In the genomic region with DNA sequence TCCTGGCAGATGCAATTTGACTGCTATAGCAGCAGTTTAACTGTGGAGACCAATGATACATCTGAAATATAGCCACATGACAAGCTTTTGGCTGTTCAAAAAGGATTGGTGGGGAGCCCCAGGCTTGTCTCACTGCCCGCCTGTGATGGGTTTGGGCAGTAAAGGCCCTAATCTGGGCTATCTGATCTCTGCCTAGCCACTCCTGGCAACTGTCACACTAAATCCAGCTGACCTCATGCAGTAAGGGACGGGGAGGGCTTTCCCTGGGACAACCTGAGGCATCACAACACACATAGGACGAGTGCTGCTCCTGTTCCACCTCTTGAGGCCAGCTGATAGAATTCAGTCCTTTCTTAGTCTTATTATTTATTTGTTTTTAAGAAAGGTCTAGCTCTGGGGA, we compare ENCODE assay signal across 26 cellular contexts. TPM values are rescaled to one million over a fixed set of nuclear protein-coding genes. Genes with fewer than 3 reads are reported as not detected.
DNase-seq lines count a peak whose midpoint lies in the region; ATAC-seq, FAIRE-seq and TF ChIP-seq lines count a peak whose summit lies in the region.
"Had no signal": no experiment of that assay in that cellular context is flagged by ENCODE, and none has a peak within 500 bp of the region (broad histone marks: within the 10 kb centered on the region; RNA-seq: fewer than 3 reads in every experiment).

No MANE protein-coding gene starts in this region.

- no peak for TF ChIP-seq RAD21 in K562 (CRISPR knock-in tag; conservative IDR thresholded peaks at IDR 0.05 in 1 of 2, IDR thresholded peaks at IDR 0.05 in 1 of 2)

- no peak overlapping the region for H3K4me2 ChIP-seq in K562 (ENCODE audit: insufficient read depth, low read length)
- H3K4me2 ChIP-seq: BLaER1 treated with 17β-estradiol and CSF1 and Interleukin-3, amounts not matched to agents 10 nM and 100 nM had no signal

- no peak overlapping the region for H3K27ac ChIP-seq in K562 (ENCODE audit: extremely low read depth, low read depth, low read length)
- H3K27ac ChIP-seq: 22Rv1; BLaER1 treated with 17β-estradiol and CSF1 and Interleukin-3, amounts not matched to agents 10 nM and 100 nM; C4-2B had no signal

- no TSS peak for BruUV-seq in K562 (replicated peaks; lab: Mats Ljungman, UMichigan)

- DNase-seq in BE2C (peak; percentile 27), SK-N-DZ (ENCODE audit: low spot score) (peak; percentile 54), K562 (ENCODE audit: extremely low read depth in 1 of 4, low spot score in 3 of 4) (peak in 1 of 4 experiments; percentile 14), GDM1 (lab: John Stamatoyannopoulos, UW) (no peak)
- DNase-seq in effector CD4-positive, alpha-beta T cell: no peak
- no peak for DNase-seq in activated CD4-positive, alpha-beta T cell treated with anti-CD3 and anti-CD28 coated beads for 36 hours
- DNase-seq: ACHN; Caco-2; Calu3; CD4-positive, alpha-beta T cell; CD8-positive, alpha-beta T cell; DMS79 treated with DMSO at 0.1 percent for 48 hours had no signal

- no peaks in the 10 kb centered on the region for H3K4me1 ChIP-seq in BE2C
- no peaks in the 10 kb centered on the region; a peak in 1 of 5 replicates for H3K4me1 ChIP-seq in K562 (replicated peaks in 1 of 2; ENCODE audit: control insufficient read depth in 2 of 2, insufficient read depth in 2 of 2, low read length in 2 of 2)
- H3K4me1 ChIP-seq: BLaER1 treated with 17β-estradiol and CSF1 and Interleukin-3, amounts not matched to agents 10 nM and 100 nM; Caco-2 had no signal

- 29% methylated on average over 3 of the region's 3 CpGs for WGBS in K562 (ENCODE audit: insufficient coverage, low coverage, missing lambda C conversion rate)

- H3K9me3 Mint-ChIP-seq in activated CD4-positive, alpha-beta T cell treated with anti-CD3 and anti-CD28 coated beads for 36 hours (ENCODE audit: low read depth): no peaks in the 10 kb centered on the region

- H4K20me1 ChIP-seq in K562 (replicated peaks; ENCODE audit: control insufficient read depth, insufficient read depth, low read length): no peaks in the 10 kb centered on the region
- H4K20me1 ChIP-seq: BLaER1 treated with 17β-estradiol and CSF1 and Interleukin-3, amounts not matched to agents 10 nM and 100 nM had no signal

- H3K27me3 ChIP-seq in BE2C: no peaks in the 10 kb centered on the region
- H3K27me3 ChIP-seq in K562 (ENCODE audit: control insufficient read depth in 2 of 2, insufficient read depth in 2 of 2, low read length in 2 of 2): no peaks in the 10 kb centered on the region
- H3K27me3 ChIP-seq: BLaER1 treated with 17β-estradiol and CSF1 and Interleukin-3, amounts not matched to agents 10 nM and 100 nM had no signal

- H3K9ac ChIP-seq in K562 (ENCODE audit: insufficient read depth in 1 of 2, low read depth in 2 of 2, low read length in 2 of 2): no peak overlapping the region
- H3K9ac ChIP-seq: BLaER1 treated with 17β-estradiol and CSF1 and Interleukin-3, amounts not matched to agents 10 nM and 100 nM had no signal

- in situ Hi-C loops in K562 (cut with MboI): no loop called here

- H3K4me3 Mint-ChIP-seq in activated CD4-positive, alpha-beta T cell treated with anti-CD3 and anti-CD28 coated beads for 36 hours: no peak overlapping the region
- H3K4me3 Mint-ChIP-seq: CD4-positive, alpha-beta T cell; CD8-positive, alpha-beta T cell had no signal

- FAIRE-seq in K562 (lab: Jason Lieb, UNC): no peak
- FAIRE-seq: A204.1, D721Med, G401.6, GM12878, GM12892, GM18507, GM19239 had no signal

- no peaks in the 10 kb centered on the region for H3K79me2 ChIP-seq in K562 (ENCODE audit: control insufficient read depth, insufficient read depth, low read length)

- H2AFZ ChIP-seq in K562 (ENCODE audit: low read depth, low read length): no peak overlapping the region; the same call in 1 of the 2 replicates

- peaks cover 6% of the 10 kb centered on the region for H3K4me1 Mint-ChIP-seq in activated CD4-positive, alpha-beta T cell treated with anti-CD3 and anti-CD28 coated beads for 36 hours

- H3K27me3 Mint-ChIP-seq in activated CD4-positive, alpha-beta T cell treated with anti-CD3 and anti-CD28 coated beads for 36 hours: peaks cover 9% of the 10 kb centered on the region

- ATAC-seq in SK-N-SH treated with all-trans-retinoic acid at 6 μM for 48 hours (peak; percentile 26; the same call in 1 of the 3 replicates), K562 (peak; percentile 64), HG02588 (IDR thresholded peaks at IDR 0.05; ENCODE audit: unreplicated experiment) (no peak)
- ATAC-seq in activated CD4-positive, alpha-beta T cell treated with anti-CD3 and anti-CD28 coated beads for 36 hours: no peak
- ATAC-seq: CD8-positive, alpha-beta T cell; GM12878 had no signal

- POLR2A ChIA-PET in K562 (lab: Yijun Ruan, JAX): interaction anchor here (1.1 kb wide), 1 partner anchor 12 kb away, joined by 4 read pairs; no protein-coding TSS in a partner anchor
- POLR2A ChIA-PET in activated CD4-positive, alpha-beta T cell treated with anti-CD3 and anti-CD28 coated beads for 36 hours (lab: Charles Lee): no interaction called here

- H3K4me3 ChIP-seq in BE2C (ENCODE audit: low read depth, low read length): no peak overlapping the region
- H3K4me3 ChIP-seq in K562: no peak overlapping the region
- H3K4me3 ChIP-seq: BLaER1 treated with 17β-estradiol and CSF1 and Interleukin-3, amounts not matched to agents 10 nM and 100 nM; GM12878 had no signal

- no peaks in the 10 kb centered on the region for H3K36me3 ChIP-seq in BE2C
- H3K36me3 ChIP-seq in K562 (ENCODE audit: control insufficient read depth, insufficient read depth, low read length): no peaks in the 10 kb centered on the region
- H3K36me3 ChIP-seq: BLaER1 treated with 17β-estradiol and CSF1 and Interleukin-3, amounts not matched to agents 10 nM and 100 nM had no signal

- TF ChIP-seq CTCF in BE2C (IDR thresholded peaks at IDR 0.05; ENCODE audit: low read depth, low read length) (no peak), K562 (IDR thresholded peaks at IDR 0.05 in 2 of 3, conservative IDR thresholded peaks at IDR 0.05 in 1 of 3; ENCODE audit: insufficient read depth in 2 of 3, low read depth in 1 of 3, low read length in 3 of 3) (no peak)

- no peak for TF ChIP-seq POLR2A in K562 (conservative IDR thresholded peaks at IDR 0.05)

- no peaks in the 10 kb centered on the region for H3K9me1 ChIP-seq in K562 (ENCODE audit: control insufficient read depth, insufficient read depth, low read length)

- intact Hi-C loops in K562 (cut with micrococcal nuclease): no loop called here
- intact Hi-C loops in activated CD4-positive, alpha-beta T cell treated with anti-CD3 and anti-CD28 coated beads for 36 hours (cut with DNase I, micrococcal nuclease): no loop called here

- H3K36me3 Mint-ChIP-seq in activated CD4-positive, alpha-beta T cell treated with anti-CD3 and anti-CD28 coated beads for 36 hours (ENCODE audit: low read depth): no peaks in the 10 kb centered on the region
- H3K36me3 Mint-ChIP-seq: CD8-positive, alpha-beta T cell had no signal

- H3K9me3 ChIP-seq in BE2C (no peaks in the 10 kb centered on the region; the same call in 1 of the 2 replicates), K562 (replicated peaks; ENCODE audit: control insufficient read depth, insufficient read depth, low read depth, low read length) (no peaks in the 10 kb centered on the region; the same call in 1 of the 2 replicates)

- no peak overlapping the region for H3K27ac Mint-ChIP-seq in activated CD4-positive, alpha-beta T cell treated with anti-CD3 and anti-CD28 coated beads for 36 hours
- H3K27ac Mint-ChIP-seq: CD4-positive, alpha-beta T cell; CD8-positive, alpha-beta T cell had no signal

- CTCF ChIA-PET in K562 (lab: Yijun Ruan, JAX; ENCODE audit: low intra/inter-chr PET ratio): no interaction called here
- CTCF ChIA-PET in activated CD4-positive, alpha-beta T cell treated with anti-CD3 and anti-CD28 coated beads for 36 hours (lab: Charles Lee): interaction anchor here (1.1 kb wide), 1 partner anchor 13 kb away, joined by 5 read pairs; no protein-coding TSS in a partner anchor

- TF ChIP-seq EP300 in K562 (IDR thresholded peaks at IDR 0.05; ENCODE audit: low read length): no peak

RNA-seq across cellular contexts. Expression of gene CCDC158, which starts 56.2 kb away (rescaled TPM):
- not detected for polyA plus RNA-seq in BE2C (2012; ENCODE audit: insufficient read depth, insufficient read length, low read depth)
- polyA plus RNA-seq in SK-N-DZ (2014; cell fraction: cytosol; rRNA removed): not detected in 2 replicates
- not detected in 2 replicates for polyA plus RNA-seq in SK-N-DZ (2014; cell fraction: nucleus; rRNA removed)
- not detected in 2 replicates for total RNA-seq in K562 (2011; cell fraction: chromatin; rRNA removed; ENCODE audit: low replicate concordance)
- total RNA-seq in K562 (2011; cell fraction: nucleolus; rRNA removed): not detected in 2 replicates
- total RNA-seq in K562 (2011; cell fraction: nucleoplasm; rRNA removed): not detected in 2 replicates
- not detected in 2 replicates for total RNA-seq in K562 (2014; rRNA removed)
- not detected in 2 replicates for total RNA-seq in K562 (2014; rRNA removed; fragmentation: Illumina TruSeq; extraction: Trizol)
- not detected in 2 replicates for total RNA-seq in K562 (2015; rRNA removed; fragmentation: Illumina TruSeq; extraction: Trizol)
- total RNA-seq in K562 (2021): not detected in 2 replicates
- polyA plus RNA-seq in K562 (2011; rRNA removed): not detected in 2 replicates
- polyA plus RNA-seq in K562 (2011; cell fraction: cytosol; rRNA removed): not detected in 2 replicates
- not detected in 2 replicates for polyA plus RNA-seq in K562 (2011; cell fraction: nucleus; rRNA removed)
- polyA plus RNA-seq in K562 (2012): not detected in 2 replicates
- polyA plus RNA-seq in K562 (2014; fragmentation: Illumina TruSeq; extraction: Trizol): not detected in 2 replicates
- not detected for polyA plus RNA-seq in K562 (2014; fragmentation: Nextera tagmentation; extraction: Ambion mirVana)
- not detected in 2 replicates for polyA plus RNA-seq in K562 (2014; rRNA removed)
- not detected in 2 replicates for polyA minus RNA-seq in K562 (2011; rRNA and poly(A)+ RNA removed)
- polyA minus RNA-seq in K562 (2011; cell fraction: cytosol; rRNA and poly(A)+ RNA removed): not detected in 2 replicates
- polyA minus RNA-seq in K562 (2011; cell fraction: nucleus; rRNA and poly(A)+ RNA removed): not detected in 2 replicates
- total RNA-seq in activated CD4-positive, alpha-beta T cell treated with anti-CD3 and anti-CD28 coated beads for 36 hours: not detected
- total RNA-seq: A673; Calu3; CD4-positive, alpha-beta T cell; CD8-positive, alpha-beta T cell; GM12878 had no signal
- polyA plus RNA-seq: AG04450, GM12878 had no signal

RNA-seq across cellular contexts. Expression of gene STBD1, which starts 58.2 kb away (rescaled TPM):
- 0.80 TPM for polyA plus RNA-seq in BE2C (2012; ENCODE audit: insufficient read depth, insufficient read length, low read depth)
- not detected in 2 replicates for polyA plus RNA-seq in SK-N-DZ (2014; cell fraction: cytosol; rRNA removed)
- not detected in 2 replicates for polyA plus RNA-seq in SK-N-DZ (2014; cell fraction: nucleus; rRNA removed)
- total RNA-seq in K562 (2011; cell fraction: chromatin; rRNA removed; ENCODE audit: low replicate concordance): not detected in 2 replicates
- total RNA-seq in K562 (2011; cell fraction: nucleolus; rRNA removed): 0.39 and 0.50 TPM in 2 replicates
- 0.53 TPM in 1 of 2 replicates, not detected in the other for total RNA-seq in K562 (2011; cell fraction: nucleoplasm; rRNA removed)
- total RNA-seq in K562 (2014; rRNA removed): 0.29 and 0.54 TPM in 2 replicates
- 0.18 and 0.22 TPM in 2 replicates for total RNA-seq in K562 (2014; rRNA removed; fragmentation: Illumina TruSeq; extraction: Trizol)
- 0.33 and 0.41 TPM in 2 replicates for total RNA-seq in K562 (2015; rRNA removed; fragmentation: Illumina TruSeq; extraction: Trizol)
- 0.42 and 0.64 TPM in 2 replicates for total RNA-seq in K562 (2021)
- 0.08 and 0.34 TPM in 2 replicates for polyA plus RNA-seq in K562 (2011; rRNA removed)
- 0.03 and 0.32 TPM in 2 replicates for polyA plus RNA-seq in K562 (2011; cell fraction: cytosol; rRNA removed)
- 0.07 and 0.10 TPM in 2 replicates for polyA plus RNA-seq in K562 (2011; cell fraction: nucleus; rRNA removed)
- 0.62 and 1.5 TPM in 2 replicates for polyA plus RNA-seq in K562 (2012)
- polyA plus RNA-seq in K562 (2014; fragmentation: Illumina TruSeq; extraction: Trizol): 0.10 and 0.27 TPM in 2 replicates
- polyA plus RNA-seq in K562 (2014; fragmentation: Nextera tagmentation; extraction: Ambion mirVana): not detected
- 0.24 and 0.38 TPM in 2 replicates for polyA plus RNA-seq in K562 (2014; rRNA removed)
- polyA minus RNA-seq in K562 (2011; rRNA and poly(A)+ RNA removed): 0.21 TPM in 1 of 2 replicates, not detected in the other
- polyA minus RNA-seq in K562 (2011; cell fraction: cytosol; rRNA and poly(A)+ RNA removed): 0.29 TPM in 1 of 2 replicates, not detected in the other
- 0.11 and 0.13 TPM in 2 replicates for polyA minus RNA-seq in K562 (2011; cell fraction: nucleus; rRNA and poly(A)+ RNA removed)
- under 1 TPM; 0.09 to 0.14 TPM for total RNA-seq in activated CD4-positive, alpha-beta T cell treated with anti-CD3 and anti-CD28 coated beads for 36 hours
- total RNA-seq: A673; CD8-positive, alpha-beta T cell; GM12878 had no signal

Comparison
In these comparisons a context has a peak if more than half of its experiments do, and no peak if none do; other contexts are left out.
1. DNase-seq: peak in BE2C (single experiment) and SK-N-DZ (single experiment); none in effector CD4-positive, alpha-beta T cell (single experiment), activated CD4-positive, alpha-beta T cell treated with anti-CD3 and anti-CD28 coated beads for 36 hours (single experiment) and GDM1 (single experiment).
2. ATAC-seq: peak in SK-N-SH treated with all-trans-retinoic acid at 6 μM for 48 hours (single experiment) and K562 (single experiment); none in HG02588 (single experiment) and activated CD4-positive, alpha-beta T cell treated with anti-CD3 and anti-CD28 coated beads for 36 hours (single experiment).